7 cellular contexts compared by ENCODE assay signal in genomic region chr20:58691773-58692578, GRCh38. TPM values are rescaled to one million over a fixed set of nuclear protein-coding genes. Genes with fewer than 3 reads are reported as not detected.
DNase-seq lines count a peak whose midpoint lies in the region; ATAC-seq and FAIRE-seq lines count a peak whose summit lies in the region.

No MANE protein-coding gene starts in this region.

- DNase-seq in HTR-8/SVneo (ENCODE audit: insufficient read length, low spot score), result no peak
- DNase-seq in activated T-helper 2 cell treated with anti-CD3 and anti-CD28 coated beads, Interferon-gamma antibody, Interleukin-2, Interleukin-4, amounts not matched to agents 10 μg/mL and 5 μg/mL and 100 μg/mL, durations not matched to agents 14 hours and 24 hours and 36 hours (ENCODE audit: low spot score), result no peak
- peak; percentile 58 for DNase-seq in left ventricle myocardium superior
- DNase-seq in stimulated activated CD8-positive, alpha-beta memory T cell treated with anti-CD3 and anti-CD28 coated beads, Interleukin-4, amount 100 ng/mL, for 48 hours, result peak; percentile 31
- DNase-seq in NCI-H524 treated with DMSO at 0.1 percent for 48 hours (lab: John Stamatoyannopoulos, UW), result no peak
- no peak for DNase-seq in kidney glomerular epithelial cell (lab: John Stamatoyannopoulos, UW)

- intact Hi-C loops in activated T-helper 2 cell treated with anti-CD3 and anti-CD28 coated beads, Interferon-gamma antibody, Interleukin-2, Interleukin-4, amounts not matched to agents 10 μg/mL and 5 μg/mL and 100 μg/mL, durations not matched to agents 14 hours and 24 hours and 36 hours (cut with micrococcal nuclease), result loop anchor here (2.0 kb wide), 1 partner anchor 41 kb away; the partner anchor contains the start of gene STX16
- intact Hi-C loops in left ventricle myocardium superior (cut with micrococcal nuclease), result no loop called here

- peaks cover 15% of the 10 kb centered on the region for H3K4me1 Mint-ChIP-seq in activated T-helper 2 cell treated with anti-CD3 and anti-CD28 coated beads, Interferon-gamma antibody, Interleukin-2, Interleukin-4, amounts not matched to agents 10 μg/mL and 5 μg/mL and 100 μg/mL, durations not matched to agents 14 hours and 24 hours and 36 hours (ENCODE audit: low read depth)

- no peak overlapping the region for H3K4me3 Mint-ChIP-seq in activated T-helper 2 cell treated with anti-CD3 and anti-CD28 coated beads, Interferon-gamma antibody, Interleukin-2, Interleukin-4, amounts not matched to agents 10 μg/mL and 5 μg/mL and 100 μg/mL, durations not matched to agents 14 hours and 24 hours and 36 hours (ENCODE audit: low read depth)

- peaks cover 4% of the 10 kb centered on the region for H3K36me3 Mint-ChIP-seq in activated T-helper 2 cell treated with anti-CD3 and anti-CD28 coated beads, Interferon-gamma antibody, Interleukin-2, Interleukin-4, amounts not matched to agents 10 μg/mL and 5 μg/mL and 100 μg/mL, durations not matched to agents 14 hours and 24 hours and 36 hours (ENCODE audit: low read depth)

- no peaks in the 10 kb centered on the region for H3K27me3 Mint-ChIP-seq in activated T-helper 2 cell treated with anti-CD3 and anti-CD28 coated beads, Interferon-gamma antibody, Interleukin-2, Interleukin-4, amounts not matched to agents 10 μg/mL and 5 μg/mL and 100 μg/mL, durations not matched to agents 14 hours and 24 hours and 36 hours (ENCODE audit: low read depth)

- ATAC-seq in left ventricle myocardium superior (peak; percentile 47), HG03175 (IDR thresholded peaks at IDR 0.05; ENCODE audit: unreplicated experiment) (no peak)

- peak; percentile 86 for FAIRE-seq in HTR-8/SVneo (lab: Jason Lieb, UNC)

- H3K9me3 Mint-ChIP-seq in activated T-helper 2 cell treated with anti-CD3 and anti-CD28 coated beads, Interferon-gamma antibody, Interleukin-2, Interleukin-4, amounts not matched to agents 10 μg/mL and 5 μg/mL and 100 μg/mL, durations not matched to agents 14 hours and 24 hours and 36 hours, result no peaks in the 10 kb centered on the region

- H3K27ac Mint-ChIP-seq in activated T-helper 2 cell treated with anti-CD3 and anti-CD28 coated beads, Interferon-gamma antibody, Interleukin-2, Interleukin-4, amounts not matched to agents 10 μg/mL and 5 μg/mL and 100 μg/mL, durations not matched to agents 14 hours and 24 hours and 36 hours, result peak overlapping the region; percentile 48

RNA-seq across cellular contexts. Expression of gene NPEPL1, which starts 0.6 kb away (rescaled TPM):
- total RNA-seq in activated T-helper 2 cell treated with anti-CD3 and anti-CD28 coated beads, Interferon-gamma antibody, Interleukin-2, Interleukin-4, amounts not matched to agents 10 μg/mL and 5 μg/mL and 100 μg/mL, durations not matched to agents 14 hours and 24 hours and 36 hours, result 27.5 and 29.4 TPM in 2 replicates
- 26.4 TPM for total RNA-seq in left ventricle myocardium superior

RNA-seq across cellular contexts. Expression of gene STX16, which starts 40.9 kb away (rescaled TPM):
- 101 and 103 TPM in 2 replicates for total RNA-seq in activated T-helper 2 cell treated with anti-CD3 and anti-CD28 coated beads, Interferon-gamma antibody, Interleukin-2, Interleukin-4, amounts not matched to agents 10 μg/mL and 5 μg/mL and 100 μg/mL, durations not matched to agents 14 hours and 24 hours and 36 hours
- total RNA-seq in left ventricle myocardium superior, result 24.8 TPM

Comparison
In these comparisons a context has a peak if more than half of its experiments do, and no peak if none do; other contexts are left out.
1. DNase-seq: peak in left ventricle myocardium superior (single experiment) and stimulated activated CD8-positive, alpha-beta memory T cell treated with anti-CD3 and anti-CD28 coated beads, Interleukin-4, amount 100 ng/mL, for 48 hours (single experiment); none in HTR-8/SVneo (single experiment), activated T-helper 2 cell treated with anti-CD3 and anti-CD28 coated beads, Interferon-gamma antibody, Interleukin-2, Interleukin-4, amounts not matched to agents 10 μg/mL and 5 μg/mL and 100 μg/mL, durations not matched to agents 14 hours and 24 hours and 36 hours (single experiment), NCI-H524 treated with DMSO at 0.1 percent for 48 hours (single experiment) and kidney glomerular epithelial cell (single experiment).